ENCODE assay signal across 11 cellular contexts in the genomic region with DNA sequence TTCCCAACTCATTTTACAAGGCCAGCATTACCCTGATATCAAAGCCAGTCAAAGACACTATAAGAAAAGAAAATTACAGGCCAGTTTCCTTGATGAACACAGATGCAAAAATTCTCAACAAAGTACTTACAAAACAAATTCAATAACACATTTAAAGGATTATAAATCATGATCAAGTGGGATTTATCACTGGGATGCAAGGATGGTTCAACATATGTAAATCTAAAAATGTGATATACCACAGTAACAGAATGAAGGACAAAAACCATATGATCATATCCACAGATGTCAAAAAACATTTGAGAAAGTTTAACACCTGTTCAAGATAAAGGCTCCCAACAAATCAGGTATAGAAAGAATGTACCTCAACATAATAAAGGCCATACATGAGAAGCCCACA.
"Had no signal": no experiment of that assay in that cellular context is flagged by ENCODE, and none has a peak within 500 bp of the region (broad histone marks: within the 10 kb centered on the region; RNA-seq: fewer than 3 reads in every experiment).

No MANE protein-coding gene starts in this region.

- H3K4me2 ChIP-seq: GM23338 had no signal

- FAIRE-seq: H1, H54 had no signal

- H3K36me3 ChIP-seq: HAP-1 had no signal

- H2AFZ ChIP-seq: GM23248, GM23338 had no signal

- H3K9ac ChIP-seq: GM23248 had no signal

- H3K4me3 ChIP-seq: GM23248, GM23338, HAP-1 had no signal

- DNase-seq: GM23248, GOT3, H7, H9, HCEC 1CT, HFFc6 had no signal

- H3K27ac ChIP-seq: GM23248 had no signal

- H3K4me1 ChIP-seq: HAP-1 had no signal

- ATAC-seq: GM23338, HCT116 had no signal

- H3K9me3 ChIP-seq: HAP-1 had no signal
